Comparison of ENCODE assay signal across 8 cellular contexts in genomic region chr3:53161820-53162671, GRCh38. TPM values are rescaled to one million over a fixed set of nuclear protein-coding genes. Genes with fewer than 3 reads are reported as not detected.
DNase-seq lines count a peak whose midpoint lies in the region; ATAC-seq and TF ChIP-seq lines count a peak whose summit lies in the region.

No MANE protein-coding gene starts in this region.

- H3K36me3 ChIP-seq in A673 (ENCODE audit: insufficient read depth, low read length, poor library complexity, severe bottlenecking) (no peaks in the 10 kb centered on the region), OCI-LY1 (ENCODE audit: insufficient read depth, low read length) (peaks cover 5% of the 10 kb centered on the region; the same call in 1 of the 2 replicates)

- no peaks in the 10 kb centered on the region for H3F3A ChIP-seq in OCI-LY1 (ENCODE audit: insufficient read depth, low read length)

- TF ChIP-seq POLR2A in GM19099 (IDR thresholded peaks at IDR 0.05; ENCODE audit: extremely low read depth, insufficient read length, low read depth), result peak; percentile 48

- CTCF ChIA-PET in A673 (lab: Charles Lee), result no interaction called here
- CTCF ChIA-PET in activated naive CD4-positive, alpha-beta T cell treated with anti-CD3 and anti-CD28 coated beads, Interleukin-2, amount 10 ng/mL, durations not matched to agents 7 days and 5 days (lab: Charles Lee), result interaction anchor here (2.2 kb wide), 1 partner anchor 28 kb away, joined by 6 read pairs; no protein-coding TSS in a partner anchor

- DNase-seq in A673 (ENCODE audit: low spot score), result peak; percentile 7
- DNase-seq in activated naive CD4-positive, alpha-beta T cell treated with anti-CD3 and anti-CD28 coated beads, Interleukin-2, amount 10 ng/mL, durations not matched to agents 7 days and 5 days, result peak; percentile 65
- DNase-seq in left ventricle myocardium superior, result peak; percentile 71
- no peak for DNase-seq in skeletal muscle cell (ENCODE audit: low read depth)
- no peak for DNase-seq in Ammon's horn (ENCODE audit: low spot score)

- peaks cover 36% of the 10 kb centered on the region for H3K27me3 Mint-ChIP-seq in activated naive CD4-positive, alpha-beta T cell treated with anti-CD3 and anti-CD28 coated beads, Interleukin-2, amount 10 ng/mL, durations not matched to agents 7 days and 5 days

- intact Hi-C loops in A673 (cut with micrococcal nuclease; ENCODE audit: unreplicated experiment), result no loop called here
- intact Hi-C loops in left ventricle myocardium superior (cut with micrococcal nuclease), result no loop called here

- no peak overlapping the region for H2AFZ ChIP-seq in OCI-LY1 (ENCODE audit: low read length)

- no peaks in the 10 kb centered on the region for H4K20me1 ChIP-seq in OCI-LY1 (ENCODE audit: insufficient read depth, low read length)

- no peaks in the 10 kb centered on the region for H3K9me2 ChIP-seq in OCI-LY1 (ENCODE audit: low read depth, low read length)

- peak overlapping the region; percentile 91 for H3K4me2 ChIP-seq in OCI-LY1 (ENCODE audit: low read length)

- ATAC-seq in left ventricle myocardium superior (peak; percentile 5), GM21825 (IDR thresholded peaks at IDR 0.05; ENCODE audit: unreplicated experiment) (no peak)

- H3K4me3 Mint-ChIP-seq in activated naive CD4-positive, alpha-beta T cell treated with anti-CD3 and anti-CD28 coated beads, Interleukin-2, amount 10 ng/mL, durations not matched to agents 7 days and 5 days, result peak overlapping the region; percentile 80

- H3K27ac ChIP-seq in A673 (ENCODE audit: low read depth, low read length, poor library complexity, severe bottlenecking) (no peak overlapping the region), OCI-LY1 (ENCODE audit: low read depth, low read length, poor library complexity, severe bottlenecking) (no peak overlapping the region)

- POLR2A ChIA-PET in A673 (lab: Charles Lee; ENCODE audit: low non-redundant PET), result no interaction called here

- H3K9ac ChIP-seq in OCI-LY1 (ENCODE audit: low read length), result peak overlapping the region; percentile 85; the same call in 1 of the 2 replicates

- no peaks in the 10 kb centered on the region for H3K79me2 ChIP-seq in OCI-LY1 (ENCODE audit: insufficient read depth, low read length)

- peak overlapping the region; percentile 73 for H3K27ac Mint-ChIP-seq in activated naive CD4-positive, alpha-beta T cell treated with anti-CD3 and anti-CD28 coated beads, Interleukin-2, amount 10 ng/mL, durations not matched to agents 7 days and 5 days

- TF ChIP-seq CTCF in A673 (conservative IDR thresholded peaks at IDR 0.05; ENCODE audit: low read depth, low read length) (no peak), OCI-LY1 (IDR thresholded peaks at IDR 0.05; ENCODE audit: low read length) (no peak)

- H3K9me3 Mint-ChIP-seq in activated naive CD4-positive, alpha-beta T cell treated with anti-CD3 and anti-CD28 coated beads, Interleukin-2, amount 10 ng/mL, durations not matched to agents 7 days and 5 days, result no peaks in the 10 kb centered on the region

- no TSS peak for BruUV-seq in A673 (replicated peaks; lab: Mats Ljungman, UMichigan)

- H3K4me1 ChIP-seq in A673 (ENCODE audit: insufficient read depth, low read length, poor library complexity, severe bottlenecking) (no peaks in the 10 kb centered on the region), OCI-LY1 (ENCODE audit: insufficient read depth, low read length, severe bottlenecking) (peaks cover 29% of the 10 kb centered on the region)

- no peaks in the 10 kb centered on the region for H3K36me3 Mint-ChIP-seq in activated naive CD4-positive, alpha-beta T cell treated with anti-CD3 and anti-CD28 coated beads, Interleukin-2, amount 10 ng/mL, durations not matched to agents 7 days and 5 days

- H3K4me1 Mint-ChIP-seq in activated naive CD4-positive, alpha-beta T cell treated with anti-CD3 and anti-CD28 coated beads, Interleukin-2, amount 10 ng/mL, durations not matched to agents 7 days and 5 days, result peaks cover 17% of the 10 kb centered on the region

- H3K9me3 ChIP-seq in A673 (ENCODE audit: low read depth, low read length, poor library complexity, severe bottlenecking) (no peaks in the 10 kb centered on the region), OCI-LY1 (ENCODE audit: low read length) (no peaks in the 10 kb centered on the region)

- H3K27me3 ChIP-seq in A673 (replicated peaks; ENCODE audit: insufficient read depth, low read depth, low read length, poor library complexity) (no peaks in the 10 kb centered on the region), OCI-LY1 (ENCODE audit: insufficient read depth, low read length) (no peaks in the 10 kb centered on the region)

- peak overlapping the region; percentile 56 for H3K4me3 ChIP-seq in A673 (ENCODE audit: low read depth, low read length, poor library complexity, severe bottlenecking)
- peak overlapping the region; percentile 95 for H3K4me3 ChIP-seq in OCI-LY1 (ENCODE audit: low read depth, low read length, poor library complexity, severe bottlenecking)
- H3K4me3 ChIP-seq in skeletal muscle cell (ENCODE audit: low read depth, low read length), result peak overlapping the region; percentile 91

RNA-seq across cellular contexts. Expression of gene PRKCD, which starts 1.0 kb away (rescaled TPM):
- 1.4 and 3.0 TPM in 2 replicates for total RNA-seq in A673 (2021)
- total RNA-seq in left ventricle myocardium superior, result 13.2 TPM

RNA-seq across cellular contexts. Expression of gene RFT1, which starts 31.8 kb away (rescaled TPM):
- total RNA-seq in A673 (2021), result 15.8 and 16.7 TPM in 2 replicates
- 8.5 TPM for total RNA-seq in left ventricle myocardium superior

Comparison
In these comparisons a context has a peak if more than half of its experiments do, and no peak if none do; other contexts are left out.
1. DNase-seq: peak in A673 (single experiment), activated naive CD4-positive, alpha-beta T cell treated with anti-CD3 and anti-CD28 coated beads, Interleukin-2, amount 10 ng/mL, durations not matched to agents 7 days and 5 days (single experiment) and left ventricle myocardium superior (single experiment); none in skeletal muscle cell (single experiment) and Ammon's horn (single experiment).
2. Peak in every context shown above with its lines, with median percentiles within 50 percentile points of each other: H3K4me3 ChIP-seq.